20 cellular contexts compared by ENCODE assay signal in genomic region chr17:16477666-16478065, GRCh38. TPM values are rescaled to one million over a fixed set of nuclear protein-coding genes. Genes with fewer than 3 reads are reported as not detected.
DNase-seq lines count a peak whose midpoint lies in the region; ATAC-seq, FAIRE-seq and TF ChIP-seq lines count a peak whose summit lies in the region.
"Had no signal": no experiment of that assay in that cellular context is flagged by ENCODE, and none has a peak within 500 bp of the region (broad histone marks: within the 10 kb centered on the region; RNA-seq: fewer than 3 reads in every experiment).

No MANE protein-coding gene starts in this region.

- TF ChIP-seq CTCF in heart left ventricle (IDR thresholded peaks at IDR 0.05) (no peak), esophagus muscularis mucosa (IDR thresholded peaks at IDR 0.05) (no peak), sigmoid colon (IDR thresholded peaks at IDR 0.05) (no peak), vagina (IDR thresholded peaks at IDR 0.05) (no peak)

- intact Hi-C loops in heart left ventricle (cut with DNase I) (no loop called here), Right ventricle myocardium superior (cut with DNase I) (no loop called here), esophagus muscularis mucosa (cut with DNase I) (no loop called here), sigmoid colon (cut with DNase I) (no loop called here), vagina (cut with DNase I) (no loop called here)

- TF ChIP-seq POLR2A in heart left ventricle (IDR thresholded peaks at IDR 0.05) (no peak), esophagus muscularis mucosa (IDR thresholded peaks at IDR 0.05; ENCODE audit: low read depth) (no peak), sigmoid colon (IDR thresholded peaks at IDR 0.05) (no peak), vagina (IDR thresholded peaks at IDR 0.05) (no peak)

- TF ChIP-seq EP300 in esophagus muscularis mucosa (IDR thresholded peaks at IDR 0.05) (no peak), sigmoid colon (IDR thresholded peaks at IDR 0.05) (no peak)

- H3K27me3 ChIP-seq in heart left ventricle (no peaks in the 10 kb centered on the region), esophagus muscularis mucosa (no peaks in the 10 kb centered on the region), sigmoid colon (no peaks in the 10 kb centered on the region), vagina (no peaks in the 10 kb centered on the region)
- H3K27me3 ChIP-seq: MG63 had no signal

- H3K9me3 ChIP-seq in heart left ventricle (no peaks in the 10 kb centered on the region), esophagus muscularis mucosa (no peaks in the 10 kb centered on the region), sigmoid colon (no peaks in the 10 kb centered on the region), vagina (no peaks in the 10 kb centered on the region)
- H3K9me3 ChIP-seq: MG63 had no signal

- DNase-seq in heart left ventricle (no peak), Right ventricle myocardium superior (no peak), esophagus muscularis mucosa (ENCODE audit: extremely low spot score) (no peak), sigmoid colon (no peak), vagina (ENCODE audit: extremely low spot score in 2 of 2) (no peak), HTR-8/SVneo (ENCODE audit: insufficient read length, low spot score) (no peak), NCI-H1105 (lab: John Stamatoyannopoulos, UW) (no peak)
- DNase-seq: activated effector memory CD4-positive, alpha-beta T cell treated with Interleukin-2 at 50 U/mL for 16 hours; amygdala; CD4-positive, alpha-beta T cell; cortex of kidney; DND-41; hypothalamus; naive B cell; NCI-H2029; NCI-H524 treated with DMSO at 0.1 percent for 48 hours had no signal

- H3K4me1 ChIP-seq in heart left ventricle (peaks cover 0 to 12% (median 4%) of the 10 kb centered on the region in 12 donors), esophagus muscularis mucosa (peaks cover 0 to 26% (median 14%) of the 10 kb centered on the region in 4 donors), sigmoid colon (peaks cover 0 to 31% (median 26%) of the 10 kb centered on the region in 4 donors), vagina (peaks cover 29% of the 10 kb centered on the region)

- 78 to 90% (median 88%) methylated on average over 8 of the region's 8 CpGs for WGBS in heart left ventricle, 4 donors
- whole genome bisulfite sequencing in esophagus muscularis mucosa, result 79% methylated on average over 8 of the region's 8 CpGs
- 87% methylated on average over 8 of the region's 8 CpGs for WGBS in sigmoid colon, 2 donors

- peak in 1 of 4 donors; percentile 6 for ATAC-seq in heart left ventricle
- no peak for ATAC-seq in Right ventricle myocardium superior (ENCODE audit: poor library complexity)
- no peak for ATAC-seq in HG02973 (IDR thresholded peaks at IDR 0.05; ENCODE audit: unreplicated experiment)
- ATAC-seq: esophagus mucosa had no signal

- FAIRE-seq in HTR-8/SVneo (lab: Jason Lieb, UNC), result no peak
- FAIRE-seq: A204.1 had no signal

- H3K4me3 ChIP-seq in heart left ventricle (no peak overlapping the region), esophagus muscularis mucosa (no peak overlapping the region), sigmoid colon (no peak overlapping the region), vagina (no peak overlapping the region)
- H3K4me3 ChIP-seq: MG63 had no signal

- H3K27ac ChIP-seq in heart left ventricle (peak overlapping the region in 7 of 12 donors; percentile 32 to 71 (median 63)), esophagus muscularis mucosa (replicated peaks in 1 of 4) (peak overlapping the region; percentile 52 to 75 (median 64)), sigmoid colon (peak overlapping the region; percentile 72 to 82 (median 79)), vagina (peak overlapping the region; percentile 94)

- H3K36me3 ChIP-seq in heart left ventricle (no peaks in the 10 kb centered on the region), esophagus muscularis mucosa (no peaks in the 10 kb centered on the region), sigmoid colon (no peaks in the 10 kb centered on the region), vagina (no peaks in the 10 kb centered on the region)
- H3K36me3 ChIP-seq: MG63 had no signal

RNA-seq across cellular contexts. Expression of gene LRRC75A, which starts 14.3 kb away (rescaled TPM):
- total RNA-seq in heart left ventricle (1 to 10 TPM in 3 of 9 donors, under 1 TPM in 6; 0.37 to 2.5 (median 0.98) TPM), Right ventricle myocardium superior (0.40 TPM), esophagus muscularis mucosa (1 to 10 TPM in 2 of 4 donors, under 1 TPM in 2; 0.83 to 3.5 (median 2.0) TPM), sigmoid colon (1 to 10 TPM; 2.2 to 5.7 (median 3.9) TPM), vagina (1.7 TPM)
- polyA plus RNA-seq in heart left ventricle (under 1 TPM; 0.42 to 0.85 TPM), sigmoid colon (10 to 100 TPM; 25.5 to 40.5 (median 37.2) TPM)
